17 cellular contexts compared by ENCODE assay signal in genomic region chr5:15248731-15249130, GRCh38.
A peak's percentile ranks its signal among the peaks of the same experiment; 100 is the strongest.
DNase-seq lines count a peak whose midpoint lies in the region; TF ChIP-seq lines count a peak whose summit lies in the region.
"Had no signal": no experiment of that assay in that cellular context is flagged by ENCODE, and none has a peak within 500 bp of the region (broad histone marks: within the 10 kb centered on the region; RNA-seq: fewer than 3 reads in every experiment).

No MANE protein-coding gene starts in this region.

- H3K4ac ChIP-seq in mesenchymal stem cell (ENCODE audit: low read depth in 1 of 2, low read length in 2 of 2) = no peak overlapping the region

- H3K9me3 ChIP-seq in BLaER1 (peaks cover 17% of the 10 kb centered on the region), mesenchymal stem cell (ENCODE audit: control insufficient read depth, low read length) (peaks cover 24% of the 10 kb centered on the region), WERI-Rb-1 (ENCODE audit: severe bottlenecking) (peaks cover 2% of the 10 kb centered on the region)

- no peak overlapping the region for H3K14ac ChIP-seq in mesenchymal stem cell (ENCODE audit: low read length in 2 of 2)

- H3K27ac ChIP-seq in BLaER1 (no peak overlapping the region), brain microvascular endothelial cell (peak overlapping the region; percentile 50), mesenchymal stem cell (ENCODE audit: low read length, poor library complexity, severe bottlenecking) (peak overlapping the region; percentile 57), WERI-Rb-1 (no peak overlapping the region)
- H3K27ac ChIP-seq: Peyer's patch had no signal

- no peak overlapping the region for H2BK120ac ChIP-seq in mesenchymal stem cell (ENCODE audit: low read depth, low read length)

- in situ Hi-C loops in brain microvascular endothelial cell (cut with HindIII; ENCODE audit: low pct_ligation_motif_present, low sequenced_read_pairs) = no loop called here

- H2AK5ac ChIP-seq in mesenchymal stem cell (ENCODE audit: low read length, severe bottlenecking) = no peak overlapping the region

- no peak overlapping the region for H3K9ac ChIP-seq in BLaER1
- no peak overlapping the region for H3K9ac ChIP-seq in mesenchymal stem cell (ENCODE audit: low read length)

- H2BK15ac ChIP-seq in mesenchymal stem cell (ENCODE audit: low read depth, poor library complexity, severe bottlenecking) = no peak overlapping the region

- no peaks in the 10 kb centered on the region for H3K36me3 ChIP-seq in BLaER1
- no peaks in the 10 kb centered on the region for H3K36me3 ChIP-seq in brain microvascular endothelial cell (replicated peaks)
- no peaks in the 10 kb centered on the region for H3K36me3 ChIP-seq in mesenchymal stem cell (ENCODE audit: control insufficient read depth in 1 of 2, insufficient read depth in 2 of 2, low read depth in 1 of 2, low read length in 2 of 2)
- no peaks in the 10 kb centered on the region for H3K36me3 ChIP-seq in WERI-Rb-1
- H3K36me3 ChIP-seq: Peyer's patch had no signal

- H3K27me3 ChIP-seq in BLaER1 (no peaks in the 10 kb centered on the region), brain microvascular endothelial cell (replicated peaks) (no peaks in the 10 kb centered on the region), mesenchymal stem cell (ENCODE audit: control insufficient read depth in 1 of 2, insufficient read depth in 1 of 2, low read length in 2 of 2) (no peaks in the 10 kb centered on the region), WERI-Rb-1 (ENCODE audit: insufficient read depth, low read depth, severe bottlenecking) (no peaks in the 10 kb centered on the region)
- H3K27me3 ChIP-seq: Peyer's patch had no signal

- no peak overlapping the region for H3K4me3 ChIP-seq in BLaER1
- no peak overlapping the region for H3K4me3 ChIP-seq in brain microvascular endothelial cell (ENCODE audit: low read depth, low read length)
- H3K4me3 ChIP-seq in mesenchymal stem cell (ENCODE audit: insufficient read depth in 1 of 2, low read depth in 1 of 2, low read length in 2 of 2) = no peak overlapping the region
- no peak overlapping the region for H3K4me3 ChIP-seq in WERI-Rb-1 (ENCODE audit: low read depth, low read length)
- H3K4me3 ChIP-seq: Peyer's patch had no signal

- no peak for TF ChIP-seq CTCF in brain microvascular endothelial cell (IDR thresholded peaks at IDR 0.05; ENCODE audit: low read depth, low read length, missing control alignments)
- no peak for TF ChIP-seq CTCF in WERI-Rb-1 (IDR thresholded peaks at IDR 0.05; ENCODE audit: low read depth, low read length)

- H2BK5ac ChIP-seq in mesenchymal stem cell (ENCODE audit: low read depth, low read length, poor library complexity, severe bottlenecking) = no peak overlapping the region

- DNase-seq in HT-29 (ENCODE audit: low spot score) (peak; percentile 41), brain microvascular endothelial cell (no peak), mesenchymal stem cell (no peak), glomerular visceral epithelial cell (ENCODE audit: extremely low spot score) (no peak), T-helper 9 cell (no peak), WERI-Rb-1 (no peak)
- no peak for DNase-seq in NK-92 treated with Interleukin-12 subunit alpha and Interleukin-12 subunit beta, amount 100 ng/mL, for 24 hours (lab: John Stamatoyannopoulos, UW)
- DNase-seq: AML-193, GDM1, NCI-H1092 treated with DMSO at 0.1 percent for 48 hours, NCI-H1436 treated with DMSO at 0.1 percent for 48 hours, NCI-H2029 treated with DMSO at 0.1 percent for 48 hours, NCI-H510A treated with DMSO at 0.1 percent for 48 hours, NCI-H748 treated with DMSO at 0.1 percent for 48 hours, Peyer's patch, Right ventricle myocardium superior had no signal

- no peak overlapping the region for H4K8ac ChIP-seq in mesenchymal stem cell (ENCODE audit: low read length)

- no peaks in the 10 kb centered on the region for H4K20me1 ChIP-seq in BLaER1

- peaks cover 7% of the 10 kb centered on the region; the same call in 1 of the 2 replicates for H3K4me1 ChIP-seq in BLaER1
- no peaks in the 10 kb centered on the region for H3K4me1 ChIP-seq in mesenchymal stem cell (ENCODE audit: control insufficient read depth, insufficient read depth, low read depth, low read length)
- H3K4me1 ChIP-seq: Peyer's patch had no signal

- no peaks in the 10 kb centered on the region for H3K79me1 ChIP-seq in mesenchymal stem cell (replicated peaks; ENCODE audit: low read length, poor library complexity, severe bottlenecking)

- H2BK12ac ChIP-seq in mesenchymal stem cell (ENCODE audit: low read length in 2 of 2) = no peak overlapping the region

- H4K91ac ChIP-seq in mesenchymal stem cell (ENCODE audit: low read length) = no peak overlapping the region

- no peak overlapping the region for H2AFZ ChIP-seq in mesenchymal stem cell (ENCODE audit: low read depth, low read length)

- no peak overlapping the region for H3K23ac ChIP-seq in mesenchymal stem cell (ENCODE audit: low read length in 2 of 2)

- H3K4me2 ChIP-seq in BLaER1 = peak overlapping the region; percentile 25
- H3K4me2 ChIP-seq in mesenchymal stem cell (ENCODE audit: low read length, poor library complexity, severe bottlenecking) = peak overlapping the region; percentile 22

- H3K18ac ChIP-seq in mesenchymal stem cell (ENCODE audit: low read depth in 1 of 2, low read length in 2 of 2) = no peak overlapping the region

Comparison
In these comparisons a context has a peak if more than half of its experiments do, and no peak if none do; other contexts are left out.
1. H3K27ac ChIP-seq: peak in brain microvascular endothelial cell (single experiment) and mesenchymal stem cell (single experiment); none in BLaER1 (single experiment) and WERI-Rb-1 (single experiment).